Comparison of ENCODE assay signal across 8 cellular contexts in genomic region chr6:31620586-31621319, GRCh38. TPM values are rescaled to one million over a fixed set of nuclear protein-coding genes. Genes with fewer than 3 reads are reported as not detected.
A peak's percentile ranks its signal among the peaks of the same experiment; 100 is the strongest.
DNase-seq lines count a peak whose midpoint lies in the region; ATAC-seq and TF ChIP-seq lines count a peak whose summit lies in the region.

TSS of gene PRRC2A (plus strand) at chr6:31620715. CDS start at chr6:31622790, 2,075 bp downstream.

- CTCF ChIA-PET in activated naive CD4-positive, alpha-beta T cell treated with anti-CD3 and anti-CD28 coated beads, Interleukin-2, amount 10 ng/mL, durations not matched to agents 7 days and 5 days (lab: Charles Lee): interaction anchor here (0.8 kb wide), 1 partner anchor 33 kb away, joined by 3 read pairs; no protein-coding TSS in a partner anchor

- ATAC-seq in GM21447 (IDR thresholded peaks at IDR 0.05; ENCODE audit: unreplicated experiment) (peak; percentile 29), Right ventricle myocardium superior (ENCODE audit: poor library complexity) (peak; percentile 92)

- H3K4me3 ChIP-seq in HUES48 (ENCODE audit: low read depth, low read length): peak within 1 kb of the TSS; percentile 84

- no peaks in the 10 kb centered on the region for H3K27me3 ChIP-seq in HUES48 (ENCODE audit: control insufficient read depth, insufficient read depth, low read length)

- H3K9me3 ChIP-seq in HUES48 (ENCODE audit: control insufficient read depth, insufficient read depth, low read length): no peaks in the 10 kb centered on the region

- H3K4me1 Mint-ChIP-seq in activated naive CD4-positive, alpha-beta T cell treated with anti-CD3 and anti-CD28 coated beads, Interleukin-2, amount 10 ng/mL, durations not matched to agents 7 days and 5 days: peaks cover 50% of the 10 kb centered on the region

- intact Hi-C loops in Right ventricle myocardium superior (cut with DNase I): no loop called here

- H3K9ac ChIP-seq in HUES48 (ENCODE audit: low read depth, low read length): peak within 1 kb of the TSS; percentile 93

- no peaks in the 10 kb centered on the region for H3K9me3 Mint-ChIP-seq in activated naive CD4-positive, alpha-beta T cell treated with anti-CD3 and anti-CD28 coated beads, Interleukin-2, amount 10 ng/mL, durations not matched to agents 7 days and 5 days

- peaks cover 48% of the 10 kb centered on the region for H3K36me3 Mint-ChIP-seq in activated naive CD4-positive, alpha-beta T cell treated with anti-CD3 and anti-CD28 coated beads, Interleukin-2, amount 10 ng/mL, durations not matched to agents 7 days and 5 days

- peak within 1 kb of the TSS; percentile 99 for H3K27ac ChIP-seq in HUES48 (ENCODE audit: low read depth, low read length)

- H3K27ac Mint-ChIP-seq in activated naive CD4-positive, alpha-beta T cell treated with anti-CD3 and anti-CD28 coated beads, Interleukin-2, amount 10 ng/mL, durations not matched to agents 7 days and 5 days: peak within 1 kb of the TSS; percentile 95

- peaks cover 42% of the 10 kb centered on the region for H3K36me3 ChIP-seq in HUES48 (ENCODE audit: control insufficient read depth, insufficient read depth, low read length)

- no peaks in the 10 kb centered on the region for H3K27me3 Mint-ChIP-seq in activated naive CD4-positive, alpha-beta T cell treated with anti-CD3 and anti-CD28 coated beads, Interleukin-2, amount 10 ng/mL, durations not matched to agents 7 days and 5 days

- peak within 1 kb of the TSS; percentile 91 for H3K4me3 Mint-ChIP-seq in activated naive CD4-positive, alpha-beta T cell treated with anti-CD3 and anti-CD28 coated beads, Interleukin-2, amount 10 ng/mL, durations not matched to agents 7 days and 5 days

- H3K4me1 ChIP-seq in HUES48 (ENCODE audit: control insufficient read depth, insufficient read depth, low read length): peaks cover 13% of the 10 kb centered on the region

- DNase-seq in DMS153 treated with DMSO at 0.1 percent for 48 hours (lab: John Stamatoyannopoulos, UW; ENCODE audit: unreplicated experiment) (peak; percentile 30), Right ventricle myocardium superior (no peak), pons (ENCODE audit: low spot score) (peak; percentile 44), amniotic stem cell (lab: John Stamatoyannopoulos, UW) (no peak)
- DNase-seq in activated naive CD4-positive, alpha-beta T cell treated with anti-CD3 and anti-CD28 coated beads, Interleukin-2, amount 10 ng/mL, durations not matched to agents 7 days and 5 days: peak; percentile 85

TF ChIP-seq in PFSK-1, 5 proteins besides CTCF, POLR2A, EP300 and RAD21:
- TF ChIP-seq SIN3A (IDR thresholded peaks at IDR 0.05; ENCODE audit: borderline replicate concordance, insufficient read depth, low read length): 0 out of 2 replicates have a peak, but pooled peaks have one; percentile 40
- TF ChIP-seq TAF1 (IDR thresholded peaks at IDR 0.05; ENCODE audit: borderline replicate concordance, insufficient read depth, low read length): peak; percentile 68; the same call in 1 of the 2 replicates
- TF ChIP-seq POLR2AphosphoS5 (IDR thresholded peaks at IDR 0.05; ENCODE audit: low read depth, low read length): peak; percentile 43
- TF ChIP-seq REST (IDR thresholded peaks at IDR 0.05; ENCODE audit: insufficient read depth in 1 of 2, low read depth in 2 of 2, low read length in 2 of 2): no peak
- peak; percentile 40 for TF ChIP-seq FOXP2 (optimal IDR thresholded peaks at IDR 0.05; ENCODE audit: borderline replicate concordance, extremely low read depth, extremely low read length, insufficient read depth)

RNA-seq across cellular contexts. Expression of gene PRRC2A, which starts in this region (rescaled TPM):
- polyA plus RNA-seq in PFSK-1 (2012; ENCODE audit: insufficient read length, low read depth): 271 TPM
- 69.1 TPM for total RNA-seq in Right ventricle myocardium superior

Comparison
In these comparisons a context has a peak if more than half of its experiments do, and no peak if none do; other contexts are left out.
1. DNase-seq: peak in DMS153 treated with DMSO at 0.1 percent for 48 hours (single experiment), activated naive CD4-positive, alpha-beta T cell treated with anti-CD3 and anti-CD28 coated beads, Interleukin-2, amount 10 ng/mL, durations not matched to agents 7 days and 5 days (single experiment) and pons (single experiment); none in Right ventricle myocardium superior (single experiment) and amniotic stem cell (single experiment).